ENCODE assay signal across 15 cellular contexts in genomic region chr12:18906354-18906753, GRCh38.
DNase-seq lines count a peak whose midpoint lies in the region; ATAC-seq and TF ChIP-seq lines count a peak whose summit lies in the region.
"Had no signal": no experiment of that assay in that cellular context is flagged by ENCODE, and none has a peak within 500 bp of the region (broad histone marks: within the 10 kb centered on the region; RNA-seq: fewer than 3 reads in every experiment).

No MANE protein-coding gene starts in this region.

- no peak overlapping the region for H3K4me2 ChIP-seq in GM23338
- H3K4me2 ChIP-seq: BLaER1 treated with 17β-estradiol and CSF1 and Interleukin-3, amounts not matched to agents 10 nM and 100 nM had no signal

- no peak overlapping the region for H3K4me3 Mint-ChIP-seq in GM23338
- H3K4me3 Mint-ChIP-seq: CD4-positive, CD25-positive, alpha-beta regulatory T cell had no signal

- no peaks in the 10 kb centered on the region for H4K20me1 ChIP-seq in GM23338 (replicated peaks; ENCODE audit: insufficient read depth)
- H4K20me1 ChIP-seq: BLaER1 treated with 17β-estradiol and CSF1 and Interleukin-3, amounts not matched to agents 10 nM and 100 nM had no signal

- no peaks in the 10 kb centered on the region for H3K27me3 Mint-ChIP-seq in GM23338 (ENCODE audit: insufficient read depth, low read depth, poor library complexity)
- H3K27me3 Mint-ChIP-seq: CD4-positive, CD25-positive, alpha-beta regulatory T cell had no signal

- DNase-seq in GM23338 (ENCODE audit: low spot score) (no peak), fibroblast of the aortic adventitia (ENCODE audit: low read depth) (peak; percentile 46), left ventricle myocardium inferior (no peak), testis (no peak), GM19238 (ENCODE audit: insufficient read length, low spot score) (no peak)
- DNase-seq in activated CD4-positive, alpha-beta T cell treated with anti-CD3 and anti-CD28 coated beads for 1 hour: no peak
- DNase-seq: 8988T; CD4-positive, CD25-positive, alpha-beta regulatory T cell; DMS53; GM23248; H7 had no signal

- TF ChIP-seq POLR2A in testis (IDR thresholded peaks at IDR 0.05): no peak

- H3K4me1 ChIP-seq in GM23338 (ENCODE audit: insufficient read depth) (no peaks in the 10 kb centered on the region), left ventricle myocardium inferior (peaks cover 11% of the 10 kb centered on the region), skeletal muscle tissue (ENCODE audit: control insufficient read depth in 3 of 3, insufficient read depth in 3 of 3, low read length in 3 of 3) (no peaks in the 10 kb centered on the region), testis (no peaks in the 10 kb centered on the region)
- H3K4me1 ChIP-seq: BLaER1 treated with 17β-estradiol and CSF1 and Interleukin-3, amounts not matched to agents 10 nM and 100 nM had no signal

- no peak overlapping the region for H3K27ac ChIP-seq in GM23338 (ENCODE audit: low read depth)
- peak overlapping the region; percentile 71 for H3K27ac ChIP-seq in left ventricle myocardium inferior (replicated peaks)
- H3K27ac ChIP-seq in skeletal muscle tissue (ENCODE audit: low read depth, low read length): peak overlapping the region; percentile 25
- H3K27ac ChIP-seq in testis: no peak overlapping the region
- H3K27ac ChIP-seq: BLaER1 treated with 17β-estradiol and CSF1 and Interleukin-3, amounts not matched to agents 10 nM and 100 nM; GM23248 had no signal

- H3K36me3 ChIP-seq in GM23338 (ENCODE audit: insufficient read depth) (no peaks in the 10 kb centered on the region; the same call in 1 of the 2 replicates), left ventricle myocardium inferior (no peaks in the 10 kb centered on the region), skeletal muscle tissue (ENCODE audit: control insufficient read depth in 3 of 3, insufficient read depth in 3 of 3, low read length in 3 of 3) (no peaks in the 10 kb centered on the region), testis (ENCODE audit: low read depth, missing control alignments) (no peaks in the 10 kb centered on the region)
- H3K36me3 ChIP-seq: BLaER1 treated with 17β-estradiol and CSF1 and Interleukin-3, amounts not matched to agents 10 nM and 100 nM had no signal

- H3K4me3 ChIP-seq in GM23338 (no peak overlapping the region), fibroblast of the aortic adventitia (ENCODE audit: low read depth, low read length) (no peak overlapping the region), left ventricle myocardium inferior (no peak overlapping the region), skeletal muscle tissue (ENCODE audit: low read length in 3 of 3) (no peak overlapping the region), testis (no peak overlapping the region)
- H3K4me3 ChIP-seq: BLaER1 treated with 17β-estradiol and CSF1 and Interleukin-3, amounts not matched to agents 10 nM and 100 nM; GM23248 had no signal

- intact Hi-C loops in left ventricle myocardium inferior (cut with micrococcal nuclease) (no loop called here), testis (cut with DNase I; ENCODE audit: low total_unique reads) (no loop called here)

- H3K27me3 ChIP-seq in GM23338 (ENCODE audit: insufficient read depth) (no peaks in the 10 kb centered on the region), left ventricle myocardium inferior (ENCODE audit: low read depth) (no peaks in the 10 kb centered on the region), skeletal muscle tissue (ENCODE audit: control insufficient read depth in 3 of 3, insufficient read depth in 3 of 3, low read length in 3 of 3) (no peaks in the 10 kb centered on the region), testis (no peaks in the 10 kb centered on the region)
- H3K27me3 ChIP-seq: BLaER1 treated with 17β-estradiol and CSF1 and Interleukin-3, amounts not matched to agents 10 nM and 100 nM had no signal

- H3F3A ChIP-seq in GM23338 (replicated peaks; ENCODE audit: low read depth): no peaks in the 10 kb centered on the region

- H3K9me3 ChIP-seq in left ventricle myocardium inferior (replicated peaks) (peaks cover 7% of the 10 kb centered on the region), skeletal muscle tissue (ENCODE audit: control insufficient read depth in 3 of 3, low read length in 3 of 3) (peaks cover 0 to 3% (median 0%) of the 10 kb centered on the region in 3 donors), testis (no peaks in the 10 kb centered on the region)

- H3K27ac Mint-ChIP-seq in GM23338: no peak overlapping the region
- H3K27ac Mint-ChIP-seq: CD4-positive, CD25-positive, alpha-beta regulatory T cell had no signal

- no peak overlapping the region for H3K9ac ChIP-seq in skeletal muscle tissue (ENCODE audit: low read depth in 1 of 3, low read length in 3 of 3)
- H3K9ac ChIP-seq: BLaER1 treated with 17β-estradiol and CSF1 and Interleukin-3, amounts not matched to agents 10 nM and 100 nM; GM23248 had no signal

- no peaks in the 10 kb centered on the region for H3K4me1 Mint-ChIP-seq in GM23338
- H3K4me1 Mint-ChIP-seq: CD4-positive, CD25-positive, alpha-beta regulatory T cell had no signal

- peaks cover 15% of the 10 kb centered on the region; the same call in 1 of the 2 replicates for H3K9me2 ChIP-seq in GM23338 (ENCODE audit: insufficient read depth)

- H3K9me3 Mint-ChIP-seq in GM23338: peaks cover 7% of the 10 kb centered on the region; the same call in 1 of the 3 replicates

- H3K79me2 ChIP-seq in GM23338 (replicated peaks; ENCODE audit: insufficient read depth): no peaks in the 10 kb centered on the region

- TF ChIP-seq CTCF in GM23338 (conservative IDR thresholded peaks at IDR 0.05; ENCODE audit: low read depth in 2 of 2) (no peak), fibroblast of the aortic adventitia (IDR thresholded peaks at IDR 0.05; ENCODE audit: insufficient read depth, low read length) (no peak), left ventricle myocardium inferior (IDR thresholded peaks at IDR 0.05; ENCODE audit: borderline replicate concordance) (no peak), testis (IDR thresholded peaks at IDR 0.05) (no peak)

- peak overlapping the region; percentile 11; the same call in 1 of the 2 replicates for H2AFZ ChIP-seq in GM23338
- H2AFZ ChIP-seq: GM23248 had no signal

- no peak for ATAC-seq in GM23338
- ATAC-seq in HG03175 (IDR thresholded peaks at IDR 0.05; ENCODE audit: unreplicated experiment): no peak
- ATAC-seq: HepG2 had no signal

- H3K36me3 Mint-ChIP-seq in GM23338 (ENCODE audit: low read depth): 0 out of 3 replicates have a peak, but pooled peaks cover 3% of the 10 kb centered on the region
- H3K36me3 Mint-ChIP-seq: CD4-positive, CD25-positive, alpha-beta regulatory T cell had no signal

TF ChIP-seq in GM23338, 12 proteins besides CTCF, POLR2A, EP300 and RAD21 (continues in another document):
- TF ChIP-seq ETS1 (IDR thresholded peaks at IDR 0.05): no peak
- TF ChIP-seq ZNF331 (CRISPR knock-in tag; IDR thresholded peaks at IDR 0.05; ENCODE audit: low read depth): no peak
- TF ChIP-seq EZH2 (IDR thresholded peaks at IDR 0.05; ENCODE audit: low read depth, unreplicated experiment): no peak

Comparison
In these comparisons a context has a peak if more than half of its experiments do, and no peak if none do; other contexts are left out.
1. H3K27ac ChIP-seq: peak in left ventricle myocardium inferior (single experiment) and skeletal muscle tissue (single experiment); none in GM23338 (single experiment) and testis (0 of 2).